14 cellular contexts compared by ENCODE assay signal in genomic region chr9:95715911-95716435, GRCh38.
"Had no signal": no experiment of that assay in that cellular context is flagged by ENCODE, and none has a peak within 500 bp of the region (broad histone marks: within the 10 kb centered on the region; RNA-seq: fewer than 3 reads in every experiment).

No MANE protein-coding gene starts in this region.

- DNase-seq: activated CD4-positive, CD25-positive, alpha-beta regulatory T cell treated with anti-CD3 and anti-CD28 coated beads, Interleukin-2, amount 50 U/mL, for 72 hours; activated naive CD8-positive, alpha-beta T cell treated with anti-CD3 and anti-CD28 coated beads for 36 hours; amygdala; central memory CD4-positive, alpha-beta T cell; cortex of kidney; effector CD8-positive, alpha-beta T cell; foreskin melanocyte; kidney glomerular epithelial cell; posterior cingulate gyrus; stimulated activated CD4-positive, alpha-beta T cell treated with anti-CD3 and anti-CD28 coated beads, Interleukin-4, amount 100 ng/mL, for 4 hours; stimulated activated CD8-positive, alpha-beta memory T cell treated with anti-CD3 and anti-CD28 coated beads, Interleukin-4, amount 100 ng/mL, for 48 hours; stimulated activated naive CD4-positive, alpha-beta T cell treated with Interleukin-2 at 50 U/mL for 16 hours; trophoblast cell had no signal

- ATAC-seq: natural killer cell treated with Interleukin-12 subunit alpha and Interleukin-12 subunit beta and Interleukin-15 and Interleukin-18, amount 100 ng/mL, for 72 hours had no signal
